In genomic region chr22:24602847-24603769, GRCh38 we compare ENCODE assay signal across 7 cellular contexts. TPM values are rescaled to one million over a fixed set of nuclear protein-coding genes. Genes with fewer than 3 reads are reported as not detected.
DNase-seq lines count a peak whose midpoint lies in the region; ATAC-seq, FAIRE-seq and TF ChIP-seq lines count a peak whose summit lies in the region.
"Not testable (repeated sequence)": the region's sequence is repeated elsewhere in the genome, so short reads cannot be mapped to it uniquely, and the experiment has no call there.

Gene GGT1, plus strand, starts transcription at chr22:24603193. Its CDS starts 7,889 bp downstream, at chr22:24611082.

- in situ Hi-C loops in KBM-7 (cut with MboI; ENCODE audit: low pct_unique_long_range_greater_than_20kb, low sequenced_read_pairs), result not testable (repeated sequence)

- not testable (repeated sequence) for H2AFZ ChIP-seq in H1 (ENCODE audit: low read length)

- H3K9me3 Mint-ChIP-seq in T-cell; activated T-cell treated with anti-CD3 and anti-CD28 coated beads, Interleukin-2, amount 50 U/mL, for 72 hours: not testable (repeated sequence)

- H4K8ac ChIP-seq in H1 (ENCODE audit: extremely low read depth, insufficient read depth, low read length), result peak within 1 kb of the TSS; percentile 25; the same call in 1 of the 2 replicates

- not testable (repeated sequence) for H4K20me1 ChIP-seq in H1 (replicated peaks in 1 of 2; ENCODE audit: control insufficient read depth in 1 of 2, insufficient read depth in 2 of 2, low read length in 2 of 2)

- H3K4me3 ChIP-seq in H1 (ENCODE audit: extremely low read depth in 1 of 4, insufficient read depth in 2 of 4, low read depth in 3 of 4, low read length in 4 of 4) (peak within 1 kb of the TSS in 2 of 4 experiments; percentile 8 to 37; a peak in 1 of 8 replicates), left lung (peak within 1 kb of the TSS; percentile 7 to 37)

- H4K5ac ChIP-seq in H1 (ENCODE audit: insufficient read length, low read depth, low read length), result peak within 1 kb of the TSS; percentile 36

- WGBS in H1 (ENCODE audit: extremely low coverage in 1 of 2, insufficient coverage in 1 of 2, insufficient read length in 1 of 2, insufficient replicate concordance in 2 of 2, low coverage in 1 of 2, low lambda C conversion rate in 2 of 2, missing lambda C conversion rate in 1 of 2), 2 experiments, result 62% methylated on average over 18 of the region's 22 CpGs; no CpG with 5 or more reads in 1 of the 2 experiments

- peak within 1 kb of the TSS; percentile 25 to 48 (median 39) for H3K4me3 Mint-ChIP-seq in T-cell
- H3K4me3 Mint-ChIP-seq in activated T-cell treated with anti-CD3 and anti-CD28 coated beads, Interleukin-2, amount 50 U/mL, for 72 hours, result peak within 1 kb of the TSS; percentile 49 to 62

- not testable (repeated sequence) for H3K14ac ChIP-seq in H1 (ENCODE audit: insufficient read length)

- peaks cover 4 to 16% (median 11%) of the 10 kb centered on the region in 4 experiments for H3K4me1 ChIP-seq in H1 (replicated peaks in 1 of 4; ENCODE audit: control insufficient read depth in 3 of 4, insufficient read depth in 4 of 4, low read length in 3 of 4)
- H3K4me1 ChIP-seq in left lung, result peaks cover 7 to 46% of the 10 kb centered on the region in 2 donors

- H3K23me2 ChIP-seq in H1 (ENCODE audit: low read depth, low read length), result not testable (repeated sequence)

- H3K56ac ChIP-seq in H1 (replicated peaks; ENCODE audit: insufficient read length, low read depth, low read length), result not testable (repeated sequence)

- TF ChIP-seq EP300 in H1 (IDR thresholded peaks at IDR 0.05; ENCODE audit: borderline replicate concordance in 1 of 2, low read depth in 2 of 2, low read length in 2 of 2), result not testable (repeated sequence)

- peaks cover 25 to 34% (median 27%) of the 10 kb centered on the region in 3 donors for H3K4me1 Mint-ChIP-seq in T-cell
- H3K4me1 Mint-ChIP-seq in activated T-cell treated with anti-CD3 and anti-CD28 coated beads, Interleukin-2, amount 50 U/mL, for 72 hours (ENCODE audit: low read depth), result peaks cover 26% of the 10 kb centered on the region

- peak within 1 kb of the TSS; percentile 46 to 52 for H3K4me2 ChIP-seq in H1 (ENCODE audit: insufficient read depth in 1 of 2, low read depth in 2 of 2, low read length in 2 of 2)

- H3K36me3 Mint-ChIP-seq in T-cell; activated T-cell treated with anti-CD3 and anti-CD28 coated beads, Interleukin-2, amount 50 U/mL, for 72 hours (ENCODE audit: insufficient read depth in 2 of 2): not testable (repeated sequence)

- not testable (repeated sequence) for H3K27me3 ChIP-seq in H1 (replicated peaks in 1 of 4; ENCODE audit: control insufficient read depth in 3 of 4, extremely low read depth in 1 of 4, insufficient read depth in 3 of 4, low read length in 3 of 4); left lung

- not testable (repeated sequence) for H3K9me3 ChIP-seq in H1 (ENCODE audit: insufficient read depth in 2 of 2, low read depth in 1 of 2, low read length in 1 of 2); left lung

- peak within 1 kb of the TSS; percentile 53; the same call in 1 of the 2 replicates for H2AK5ac ChIP-seq in H1 (ENCODE audit: low read depth, low read length)

- intact Hi-C loops in left lung (cut with DNase I); posterior vena cava (cut with DNase I): not testable (repeated sequence)

- H3K23ac ChIP-seq in H1 (ENCODE audit: insufficient read length), result not testable (repeated sequence)

- H3K18ac ChIP-seq in H1 (ENCODE audit: extremely low read depth, low read length), result peak within 1 kb of the TSS; percentile 48

- not testable (repeated sequence) for FAIRE-seq in H1 (lab: Jason Lieb, UNC)

- not testable (repeated sequence) for ATAC-seq in T-cell (replicated peaks in 1 of 4); activated T-cell treated with anti-CD3 and anti-CD28 coated beads, Interleukin-2, amount 50 U/mL, for 72 hours (replicated peaks in 1 of 2)
- ATAC-seq in left lung, result peak; percentile 35

- not testable (repeated sequence) for H3K27me3 Mint-ChIP-seq in T-cell; activated T-cell treated with anti-CD3 and anti-CD28 coated beads, Interleukin-2, amount 50 U/mL, for 72 hours (ENCODE audit: low read depth)

- not testable (repeated sequence) for TF ChIP-seq CTCF in H1 (IDR thresholded peaks at IDR 0.05; ENCODE audit: control extremely low read depth in 1 of 3, insufficient read depth in 1 of 3, low read depth in 1 of 3, low read length in 3 of 3); left lung (IDR thresholded peaks at IDR 0.05)

- not testable (repeated sequence) for TF ChIP-seq RAD21 in H1 (IDR thresholded peaks at IDR 0.05 in 1 of 2, conservative IDR thresholded peaks at IDR 0.05 in 1 of 2; ENCODE audit: low read depth in 2 of 2, low read length in 2 of 2)

- not testable (repeated sequence) for H3K4ac ChIP-seq in H1 (replicated peaks; ENCODE audit: insufficient read length, low read depth, low read length)

- peak within 1 kb of the TSS; percentile 72 for H2BK120ac ChIP-seq in H1 (replicated peaks; ENCODE audit: low read depth, low read length)

- peak within 1 kb of the TSS; percentile 62 to 81 for H3K27ac Mint-ChIP-seq in T-cell
- H3K27ac Mint-ChIP-seq in activated T-cell treated with anti-CD3 and anti-CD28 coated beads, Interleukin-2, amount 50 U/mL, for 72 hours, result peak within 1 kb of the TSS; percentile 27

- POLR2A ChIA-PET in T-cell (lab: Charles Lee), result not testable (repeated sequence)
- POLR2A ChIA-PET in H1 (lab: Charles Lee; ENCODE audit: partially characterized antibody), result interaction anchor here (0.8 to 1.1 kb wide), 2 partner anchors 9 to 11 kb away, joined by 3 to 5 read pairs; no protein-coding TSS in a partner anchor

- not testable (repeated sequence) for H2BK20ac ChIP-seq in H1 (ENCODE audit: low read length)

- not testable (repeated sequence) for H3K79me1 ChIP-seq in H1 (ENCODE audit: low read depth, low read length)

- not testable (repeated sequence) for H3K27ac ChIP-seq in H1 (ENCODE audit: low read depth, low read length)
- H3K27ac ChIP-seq in left lung, result peak within 1 kb of the TSS; percentile 26 to 79

- H2BK5ac ChIP-seq in H1 (ENCODE audit: low read depth, low read length), result not testable (repeated sequence)

- not testable (repeated sequence) for H3K9ac ChIP-seq in H1 (replicated peaks in 1 of 4; ENCODE audit: extremely low read depth in 1 of 4, low read depth in 3 of 4, low read length in 3 of 4)

- not testable (repeated sequence) for H2BK15ac ChIP-seq in H1 (ENCODE audit: low read length)

- H2BK12ac ChIP-seq in H1 (ENCODE audit: low read depth, low read length), result peak within 1 kb of the TSS; percentile 27; the same call in 1 of the 2 replicates

- CTCF ChIA-PET in T-cell (lab: Charles Lee), result not testable (repeated sequence)
- CTCF ChIA-PET in H1 (lab: Charles Lee; ENCODE audit: partially characterized antibody), result interaction anchor here (0.6 to 1.6 kb wide), 4 partner anchors 12 to 169 kb away, joined by 3 to 5 read pairs (median 3); no protein-coding TSS in a partner anchor

- H4K91ac ChIP-seq in H1 (replicated peaks; ENCODE audit: insufficient read length, low read length), result not testable (repeated sequence)

- not testable (repeated sequence) for H3K36me3 ChIP-seq in H1 (ENCODE audit: control insufficient read depth in 2 of 4, insufficient read depth in 4 of 4, low read length in 3 of 4); left lung

- H3K79me2 ChIP-seq in H1 (ENCODE audit: control insufficient read depth in 1 of 2, insufficient read depth in 2 of 2, low read length in 2 of 2), result not testable (repeated sequence)

- DNase-seq in DMS79 treated with DMSO at 0.1 percent for 48 hours (lab: John Stamatoyannopoulos, UW) (peak; percentile 13), KBM-7 (peak; percentile 52), H1 (ENCODE audit: low read depth in 1 of 2, low spot score in 2 of 2) (peak in 1 of 2 experiments; percentile 47), left lung (peak in 1 of 2 donors; percentile 43), posterior vena cava (ENCODE audit: low spot score) (peak; percentile 63)
- DNase-seq in T-cell; activated T-cell treated with anti-CD3 and anti-CD28 coated beads, Interleukin-2, amount 50 U/mL, for 72 hours: not testable (repeated sequence)

- TF ChIP-seq POLR2A in H1 (IDR thresholded peaks at IDR 0.05; ENCODE audit: control extremely low read depth in 1 of 2, low read depth in 2 of 2, low read length in 2 of 2), result not testable (repeated sequence)

TF ChIP-seq in H1, 55 proteins besides CTCF, POLR2A, EP300 and RAD21:
- peak; percentile 82 for TF ChIP-seq KDM1A (IDR thresholded peaks at IDR 0.05; ENCODE audit: borderline replicate concordance, low read length)

RNA-seq across cellular contexts. Expression of gene GGT1, which starts in this region (rescaled TPM):
- total RNA-seq in T-cell (10 to 100 TPM; 11.8 to 30.6 (median 19.8) TPM), left lung (10 to 100 TPM; 42.5 to 96.4 TPM), posterior vena cava (1 to 10 TPM; 5.1 to 6.3 TPM)
- 10 to 100 TPM; 34.4 to 47.6 TPM for total RNA-seq in activated T-cell treated with anti-CD3 and anti-CD28 coated beads, Interleukin-2, amount 50 U/mL, for 72 hours
- total RNA-seq in H1 (2021; fragmentation: NEBNext Ultra II Directional; extraction: Animal tissue kit (Norgen Biotek cat#: 25700)), result 14.0 and 14.4 TPM in 2 replicates
- 29.2 and 44.8 TPM in 2 replicates for polyA plus RNA-seq in H1 (2011; rRNA removed)
- 29.3 TPM for polyA plus RNA-seq in H1 (2011; cell fraction: cytosol; rRNA removed)
- 46.8 TPM for polyA plus RNA-seq in H1 (2011; cell fraction: nucleus; rRNA removed)
- 8.0 to 18.8 TPM (median 17.1 TPM) in 4 replicates for polyA plus RNA-seq in H1 (2012, experiment 1 of 2)
- 14.4 TPM for polyA plus RNA-seq in H1 (2012, experiment 2 of 2)
- polyA plus RNA-seq in H1 (2013, experiment 1 of 2), result 13.9 TPM
- 11.9 TPM for polyA plus RNA-seq in H1 (2013, experiment 2 of 2)
- 7.5 and 9.6 TPM in 2 replicates for polyA minus RNA-seq in H1 (2011; rRNA and poly(A)+ RNA removed)
- 10.5 TPM for polyA minus RNA-seq in H1 (2011; cell fraction: cytosol; rRNA and poly(A)+ RNA removed)
- 11.2 TPM for polyA minus RNA-seq in H1 (2011; cell fraction: nucleus; rRNA and poly(A)+ RNA removed)
